Comparison of ENCODE assay signal across 8 cellular contexts in the genomic region with DNA sequence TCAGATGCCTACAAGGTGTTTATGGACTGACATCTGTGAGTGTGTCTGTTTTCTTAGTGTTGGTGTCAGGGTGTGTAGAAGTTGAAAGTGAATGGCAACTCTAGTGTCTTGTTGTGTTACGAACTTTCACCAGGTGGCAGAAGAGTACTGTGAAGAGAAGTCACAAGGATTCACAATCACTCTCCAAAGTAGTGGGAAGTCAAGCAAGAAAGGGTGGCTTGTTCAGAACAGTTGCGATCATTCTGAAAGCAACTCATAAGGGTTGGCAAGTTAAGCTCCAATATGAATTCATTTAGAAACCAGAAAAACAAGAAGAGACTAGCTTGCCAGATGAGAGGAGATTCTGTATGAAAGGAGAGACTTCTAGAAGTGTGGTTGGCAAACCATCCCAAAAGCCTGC.
DNase-seq lines count a peak whose midpoint lies in the region; ATAC-seq, FAIRE-seq and TF ChIP-seq lines count a peak whose summit lies in the region.

No MANE protein-coding gene starts in this region.

- H3K27ac Mint-ChIP-seq in GM23338 (no peak overlapping the region), T-cell (peak overlapping the region; percentile 57 to 62)
- peak overlapping the region in 8 of 10 donors; percentile 2 to 92 (median 48) for H3K27ac Mint-ChIP-seq in naive thymus-derived CD8-positive, alpha-beta T cell

- H4K20me1 ChIP-seq in GM23338 (replicated peaks; ENCODE audit: insufficient read depth) (no peaks in the 10 kb centered on the region), endothelial cell of umbilical vein (replicated peaks; ENCODE audit: control insufficient read depth, extremely low read depth, insufficient read depth, low read length) (no peaks in the 10 kb centered on the region)

- no peaks in the 10 kb centered on the region for H3K9me2 ChIP-seq in GM23338 (ENCODE audit: insufficient read depth)

- H3K4me1 Mint-ChIP-seq in GM23338: no peaks in the 10 kb centered on the region; the same call in 2 of the 3 replicates
- peaks cover 40 to 46% (median 45%) of the 10 kb centered on the region in 3 donors for H3K4me1 Mint-ChIP-seq in T-cell
- peaks cover 34 to 61% (median 50%) of the 10 kb centered on the region in 4 donors for H3K4me1 Mint-ChIP-seq in naive thymus-derived CD8-positive, alpha-beta T cell

- H3K4me1 ChIP-seq in A673 (ENCODE audit: insufficient read depth, low read length, poor library complexity, severe bottlenecking) (no peaks in the 10 kb centered on the region), GM23338 (ENCODE audit: insufficient read depth) (no peaks in the 10 kb centered on the region), endothelial cell of umbilical vein (ENCODE audit: control insufficient read depth, extremely low read depth, insufficient read depth, low read length) (peaks cover 21% of the 10 kb centered on the region)

- H3K27me3 ChIP-seq in A673 (replicated peaks; ENCODE audit: insufficient read depth, low read depth, low read length, poor library complexity) (no peaks in the 10 kb centered on the region), GM23338 (ENCODE audit: insufficient read depth) (no peaks in the 10 kb centered on the region), endothelial cell of umbilical vein (ENCODE audit: control insufficient read depth in 2 of 2, insufficient read depth in 2 of 2, low read length in 2 of 2) (no peaks in the 10 kb centered on the region)

- CTCF ChIA-PET in A673 (lab: Charles Lee): interaction anchor here (0.7 kb wide), 1 partner anchor 457 kb away, joined by 4 read pairs; no protein-coding TSS in a partner anchor
- CTCF ChIA-PET in T-cell (lab: Charles Lee): interaction anchor here (0.6 to 2.5 kb wide), 37 partner anchors 9 to 1473 kb away, joined by 3 to 19 read pairs (median 4); a partner anchor contains a TSS
- CTCF ChIA-PET in endothelial cell of umbilical vein (lab: Charles Lee): interaction anchor here (0.6 to 7.1 kb wide), 43 partner anchors 8 to 1999 kb away, joined by 3 to 164 read pairs (median 3); a partner anchor contains a TSS

- H3K36me3 ChIP-seq in A673 (ENCODE audit: insufficient read depth, low read length, poor library complexity, severe bottlenecking) (no peaks in the 10 kb centered on the region), GM23338 (ENCODE audit: insufficient read depth) (no peaks in the 10 kb centered on the region), endothelial cell of umbilical vein (ENCODE audit: control insufficient read depth in 2 of 2, extremely low read depth in 1 of 2, insufficient read depth in 2 of 2, low read length in 2 of 2) (no peaks in the 10 kb centered on the region)

- no peak overlapping the region for H3K4me3 Mint-ChIP-seq in GM23338
- H3K4me3 Mint-ChIP-seq in T-cell: peak overlapping the region in 2 of 3 donors; percentile 26 to 47
- peak overlapping the region in 9 of 10 donors; percentile 40 to 85 (median 64) for H3K4me3 Mint-ChIP-seq in naive thymus-derived CD8-positive, alpha-beta T cell

- peak overlapping the region; percentile 64 for H3K9ac ChIP-seq in endothelial cell of umbilical vein (replicated peaks; ENCODE audit: extremely low read depth, insufficient read depth, low read length)

- H3K27me3 Mint-ChIP-seq in GM23338 (ENCODE audit: insufficient read depth, low read depth, poor library complexity) (peaks cover 7% of the 10 kb centered on the region), T-cell (peaks cover 1 to 2% of the 10 kb centered on the region in 2 donors)
- H3K27me3 Mint-ChIP-seq in naive thymus-derived CD8-positive, alpha-beta T cell: peaks cover 0 to 14% (median 2%) of the 10 kb centered on the region in 5 donors

- TF ChIP-seq CTCF in A673 (conservative IDR thresholded peaks at IDR 0.05; ENCODE audit: low read depth, low read length) (peak; percentile 71), GM23338 (conservative IDR thresholded peaks at IDR 0.05; ENCODE audit: low read depth in 2 of 2) (peak; percentile 75 to 91), endothelial cell of umbilical vein (IDR thresholded peaks at IDR 0.05; ENCODE audit: extremely low read depth in 1 of 2, insufficient read depth in 1 of 2, low read depth in 1 of 2, low read length in 2 of 2) (peak; percentile 64 to 66)

- FAIRE-seq in endothelial cell of umbilical vein (lab: Jason Lieb, UNC): peak; percentile 75

- no peaks in the 10 kb centered on the region for H3K9me1 ChIP-seq in endothelial cell of umbilical vein (replicated peaks; ENCODE audit: control insufficient read depth, extremely low read depth, insufficient read depth, low read length)

- no peaks in the 10 kb centered on the region for H3F3A ChIP-seq in GM23338 (replicated peaks; ENCODE audit: low read depth)

- no peak for TF ChIP-seq POLR2A in endothelial cell of umbilical vein (IDR thresholded peaks at IDR 0.05; ENCODE audit: low read depth, low read length)

- H3K4me2 ChIP-seq in GM23338: no peak overlapping the region
- no peak overlapping the region for H3K4me2 ChIP-seq in endothelial cell of umbilical vein (ENCODE audit: insufficient read depth, low read length)

- H3K9me3 Mint-ChIP-seq in GM23338 (no peaks in the 10 kb centered on the region), T-cell (no peaks in the 10 kb centered on the region)
- peaks cover 0 to 5% (median 0%) of the 10 kb centered on the region in 9 donors for H3K9me3 Mint-ChIP-seq in naive thymus-derived CD8-positive, alpha-beta T cell

- in situ Hi-C loops in G401 (cut with HindIII; ENCODE audit: low sequenced_read_pairs) (no loop called here), KBM-7 (cut with MboI; ENCODE audit: low pct_unique_long_range_greater_than_20kb, low sequenced_read_pairs) (loop anchor here (25.0 kb wide), 1 partner anchor 1992 kb away; no protein-coding TSS in a partner anchor)

- intact Hi-C loops in A673 (cut with micrococcal nuclease; ENCODE audit: unreplicated experiment): loop anchor here (1.0 to 10.0 kb wide), 5 partner anchors 81 to 1997 kb away; a partner anchor contains a TSS
- intact Hi-C loops in endothelial cell of umbilical vein (cut with micrococcal nuclease): loop anchor here (1.0 to 10.0 kb wide), 13 partner anchors 16 to 1472 kb away; a partner anchor contains a TSS

- no peak overlapping the region for H3K4me3 ChIP-seq in A673 (ENCODE audit: low read depth, low read length, poor library complexity, severe bottlenecking)
- H3K4me3 ChIP-seq in GM23338: no peak overlapping the region
- H3K4me3 ChIP-seq in endothelial cell of umbilical vein (replicated peaks in 1 of 3; ENCODE audit: insufficient read depth in 1 of 3, low read depth in 1 of 3, low read length in 3 of 3): no peak overlapping the region

- ATAC-seq in GM23338 (peak; percentile 83), T-cell (replicated peaks in 1 of 4) (peak; percentile 59 to 72 (median 66))
- ATAC-seq in naive thymus-derived CD8-positive, alpha-beta T cell: peak; percentile 60 to 61

- peak; percentile 70 for DNase-seq in A673 (ENCODE audit: low spot score)
- peak; percentile 13 for DNase-seq in G401 (ENCODE audit: low spot score)
- DNase-seq in GM23338 (ENCODE audit: low spot score): peak; percentile 77
- peak; percentile 83 for DNase-seq in KBM-7
- peak in 17 of 34 experiments; percentile 13 to 51 (median 27) for DNase-seq in T-cell
- DNase-seq in endothelial cell of umbilical vein (ENCODE audit: low read depth, low spot score): peak; percentile 82
- peak in 9 of 10 donors; percentile 12 to 72 (median 49) for DNase-seq in naive thymus-derived CD8-positive, alpha-beta T cell
- no peak for DNase-seq in effector CD8-positive, alpha-beta T cell (lab: John Stamatoyannopoulos, UW)

- POLR2A ChIA-PET in A673 (lab: Charles Lee; ENCODE audit: low non-redundant PET): interaction anchor here (0.7 kb wide), 1 partner anchor 796 kb away, joined by 3 read pairs; no protein-coding TSS in a partner anchor
- POLR2A ChIA-PET in T-cell (lab: Charles Lee): interaction anchor here (0.6 to 0.7 kb wide), 3 partner anchors 15 to 1224 kb away, joined by 3 to 7 read pairs (median 3); no protein-coding TSS in a partner anchor
- POLR2A ChIA-PET in endothelial cell of umbilical vein (lab: Charles Lee): no interaction called here
- POLR2A ChIA-PET in naive thymus-derived CD8-positive, alpha-beta T cell (lab: Charles Lee): interaction anchor here (1.2 to 1.4 kb wide), 3 partner anchors 457 to 1079 kb away, joined by 4 to 8 read pairs (median 6); a partner anchor contains a TSS

- H2AFZ ChIP-seq in GM23338 (no peak overlapping the region), endothelial cell of umbilical vein (ENCODE audit: low read depth, low read length) (peak overlapping the region; percentile 55)

- dilution Hi-C loops in endothelial cell of umbilical vein (cut with MboI; ENCODE audit: extremely low pct_ligation_motif_present, low sequenced_read_pairs): no loop called here

- H3K79me2 ChIP-seq in GM23338 (replicated peaks; ENCODE audit: insufficient read depth) (no peaks in the 10 kb centered on the region), endothelial cell of umbilical vein (ENCODE audit: control insufficient read depth, insufficient read depth, low read length) (no peaks in the 10 kb centered on the region)

- no TSS peak for BruUV-seq in A673 (replicated peaks; lab: Mats Ljungman, UMichigan)
- no TSS peak for BruUV-seq in endothelial cell of umbilical vein (replicated peaks; lab: Mats Ljungman, UMichigan)

- no peak overlapping the region for H3K27ac ChIP-seq in A673 (ENCODE audit: low read depth, low read length, poor library complexity, severe bottlenecking)
- no peak overlapping the region for H3K27ac ChIP-seq in GM23338 (ENCODE audit: low read depth)
- peak overlapping the region; percentile 86 for H3K27ac ChIP-seq in endothelial cell of umbilical vein (ENCODE audit: insufficient read depth, low read depth, low read length)

- H3K9me3 ChIP-seq in A673 (ENCODE audit: low read depth, low read length, poor library complexity, severe bottlenecking) (no peaks in the 10 kb centered on the region), endothelial cell of umbilical vein (replicated peaks; ENCODE audit: control insufficient read depth, insufficient read depth, low read length) (no peaks in the 10 kb centered on the region)

- H3K36me3 Mint-ChIP-seq in GM23338 (ENCODE audit: low read depth) (no peaks in the 10 kb centered on the region), T-cell (no peaks in the 10 kb centered on the region)
- no peaks in the 10 kb centered on the region for H3K36me3 Mint-ChIP-seq in naive thymus-derived CD8-positive, alpha-beta T cell

TF ChIP-seq in GM23338, 12 proteins besides CTCF, POLR2A, EP300 and RAD21 (continues in another document):
- TF ChIP-seq EZH2 (IDR thresholded peaks at IDR 0.05; ENCODE audit: low read depth, unreplicated experiment) (no peak), EZH2phosphoT487 (IDR thresholded peaks at IDR 0.05; ENCODE audit: unreplicated experiment) (no peak)

TF ChIP-seq in endothelial cell of umbilical vein, 7 proteins besides CTCF, POLR2A, EP300 and RAD21:
- TF ChIP-seq FOS (IDR thresholded peaks at IDR 0.05; ENCODE audit: borderline replicate concordance, insufficient read depth, low read length) (no peak), GATA2 (IDR thresholded peaks at IDR 0.05; ENCODE audit: insufficient read depth, insufficient read length, low read depth, low read length) (no peak), JUN (IDR thresholded peaks at IDR 0.05; ENCODE audit: borderline replicate concordance, insufficient read depth, insufficient read length, low read depth) (no peak)
TF ChIP-seq in endothelial cell of umbilical vein: peak in this region for 0.
